In genomic region chr5:217860-218456, GRCh38 we compare ENCODE assay signal across 1 cellular context.
TF ChIP-seq lines count a peak whose summit lies in the region.

Gene CCDC127, minus strand, starts transcription at chr5:218153. Its CDS starts 1,304 bp downstream, at chr5:216849.
Gene SDHA, plus strand, starts transcription at chr5:218320. Its CDS starts 36 bp downstream, at chr5:218356.

TF ChIP-seq in K562, 482 proteins besides CTCF, POLR2A, EP300 and RAD21 (continued from another document and continues in another):
- no peak for TF ChIP-seq ID3 (CRISPR knock-in tag; IDR thresholded peaks at IDR 0.05)
- TF ChIP-seq ID3 (tag; IDR thresholded peaks at IDR 0.05) = no peak
- TF ChIP-seq FOXP1 (CRISPR knock-in tag; IDR thresholded peaks at IDR 0.05) = no peak
- no peak for TF ChIP-seq HEY1 (CRISPR knock-in tag; IDR thresholded peaks at IDR 0.05; ENCODE audit: borderline replicate concordance)
- TF ChIP-seq MLLT1 (IDR thresholded peaks at IDR 0.05) = no peak
- TF ChIP-seq SREBF2 (CRISPR knock-in tag; IDR thresholded peaks at IDR 0.05) = no peak
- TF ChIP-seq OTX1 (CRISPR knock-in tag; IDR thresholded peaks at IDR 0.05) = no peak
- peak; percentile 67; the same call in 1 of the 2 replicates for TF ChIP-seq E2F4 (CRISPR knock-in tag; IDR thresholded peaks at IDR 0.05; ENCODE audit: low read depth)
- no peak for TF ChIP-seq RFX5 (IDR thresholded peaks at IDR 0.05; ENCODE audit: low read depth, low read length)
- peak; percentile 39 for TF ChIP-seq HNRNPLL (IDR thresholded peaks at IDR 0.05; ENCODE audit: low read depth, low read length, poor library complexity, severe bottlenecking)
- no peak for TF ChIP-seq PCBP2 (IDR thresholded peaks at IDR 0.05; ENCODE audit: low read depth, low read length, poor library complexity, severe bottlenecking)
- no peak for TF ChIP-seq CBFB (CRISPR knock-in tag; IDR thresholded peaks at IDR 0.05)
- TF ChIP-seq PATZ1 (CRISPR knock-in tag; IDR thresholded peaks at IDR 0.05; ENCODE audit: borderline replicate concordance) = no peak
- 0 out of 6 replicates have a peak, but pooled peaks of 1 of the 3 experiments have one; percentile 48 for TF ChIP-seq ZBTB11 (CRISPR knock-in tag; IDR thresholded peaks at IDR 0.05)
- TF ChIP-seq U2AF2 (optimal IDR thresholded peaks at IDR 0.05; ENCODE audit: low read depth, low read length) = no peak
- no peak for TF ChIP-seq CHD4 (IDR thresholded peaks at IDR 0.05; ENCODE audit: insufficient read depth, insufficient replicate concordance, low read depth, low read length, poor library complexity, severe bottlenecking)
- no peak for TF ChIP-seq RBM34 (IDR thresholded peaks at IDR 0.05; ENCODE audit: borderline replicate concordance, insufficient read depth, low read length)
- 0 out of 2 replicates have a peak, but pooled peaks have one; percentile 38 for TF ChIP-seq POLR2AphosphoS5 (IDR thresholded peaks at IDR 0.05; ENCODE audit: control insufficient read depth, insufficient read depth, low read depth, low read length)
- TF ChIP-seq TOE1 (IDR thresholded peaks at IDR 0.05; ENCODE audit: borderline replicate concordance) = no peak
- TF ChIP-seq TOE1 (CRISPR knock-in tag; IDR thresholded peaks at IDR 0.05; ENCODE audit: borderline replicate concordance, low read depth) = no peak
- no peak for TF ChIP-seq ATF2 (CRISPR knock-in tag; IDR thresholded peaks at IDR 0.05)
- TF ChIP-seq ZNF444 (CRISPR knock-in tag; IDR thresholded peaks at IDR 0.05) = no peak
- TF ChIP-seq CHD2 (IDR thresholded peaks at IDR 0.05; ENCODE audit: low read depth, low read length) = 0 out of 2 replicates have a peak, but pooled peaks have one; percentile 22
- peak; percentile 51 for TF ChIP-seq TBP (optimal IDR thresholded peaks at IDR 0.05; ENCODE audit: low read depth, low read length)
- TF ChIP-seq SAFB (IDR thresholded peaks at IDR 0.05; ENCODE audit: borderline replicate concordance, low read depth, low read length) = 0 out of 2 replicates have a peak, but pooled peaks have one; percentile 27
- peak; percentile 64; the same call in 1 of the 2 replicates for TF ChIP-seq SP1 (CRISPR knock-in tag; IDR thresholded peaks at IDR 0.05)
- TF ChIP-seq CCAR2 (IDR thresholded peaks at IDR 0.05; ENCODE audit: low read depth, low read length) = no peak
- TF ChIP-seq NR2C2 (CRISPR knock-in tag; IDR thresholded peaks at IDR 0.05) = peak; percentile 79
- peak; percentile 76 for TF ChIP-seq NR2C2 (tag; IDR thresholded peaks at IDR 0.05)
- peak; percentile 85 for TF ChIP-seq KDM2B (CRISPR knock-in tag; IDR thresholded peaks at IDR 0.05)
- TF ChIP-seq COPS2 (conservative IDR thresholded peaks at IDR 0.05) = no peak
- TF ChIP-seq TEAD2 (tag; IDR thresholded peaks at IDR 0.05) = no peak
- no peak for TF ChIP-seq BRF1 (IDR thresholded peaks at IDR 0.05; ENCODE audit: borderline replicate concordance, extremely low read depth, insufficient read length)
- TF ChIP-seq HLTF (IDR thresholded peaks at IDR 0.05) = 0 out of 2 replicates have a peak, but pooled peaks have one; percentile 19
- no peak for TF ChIP-seq MAFF (IDR thresholded peaks at IDR 0.05; ENCODE audit: low read length)
- no peak for TF ChIP-seq XRCC4 (IDR thresholded peaks at IDR 0.05; ENCODE audit: extremely low read depth, insufficient read depth, insufficient read length)
- no peak for TF ChIP-seq FOXJ3 (CRISPR knock-in tag; IDR thresholded peaks at IDR 0.05)
- TF ChIP-seq ZNF75A (CRISPR knock-in tag; IDR thresholded peaks at IDR 0.05) = no peak
- TF ChIP-seq ZBTB12 (CRISPR knock-in tag; IDR thresholded peaks at IDR 0.05) = no peak
- TF ChIP-seq HSF4 (CRISPR knock-in tag; IDR thresholded peaks at IDR 0.05; ENCODE audit: borderline replicate concordance) = no peak
- no peak for TF ChIP-seq KAT7 (CRISPR knock-in tag; IDR thresholded peaks at IDR 0.05; ENCODE audit: borderline replicate concordance)
- no peak for TF ChIP-seq ZNF263 (CRISPR knock-in tag; IDR thresholded peaks at IDR 0.05; ENCODE audit: borderline replicate concordance)
- peak; percentile 99 for TF ChIP-seq ZBTB2 (IDR thresholded peaks at IDR 0.05)
- no peak for TF ChIP-seq ZNF175 (CRISPR knock-in tag; IDR thresholded peaks at IDR 0.05; ENCODE audit: low read depth)
- 0 out of 2 replicates have a peak, but pooled peaks have one; percentile 64 for TF ChIP-seq PHB (CRISPR knock-in tag; IDR thresholded peaks at IDR 0.05)
- TF ChIP-seq TFAP4 (CRISPR knock-in tag; IDR thresholded peaks at IDR 0.05; ENCODE audit: borderline replicate concordance) = peak; percentile 35; the same call in 1 of the 2 replicates
- no peak for TF ChIP-seq ATF4 (CRISPR knock-in tag; IDR thresholded peaks at IDR 0.05)
- TF ChIP-seq ZNF232 (CRISPR knock-in tag; IDR thresholded peaks at IDR 0.05) = no peak
- TF ChIP-seq MBD1 (CRISPR knock-in tag; IDR thresholded peaks at IDR 0.05) = no peak
- TF ChIP-seq CEBPG (CRISPR knock-in tag; IDR thresholded peaks at IDR 0.05) = no peak
- no peak for TF ChIP-seq CEBPG (tag; conservative IDR thresholded peaks at IDR 0.05 in 1 of 2, IDR thresholded peaks at IDR 0.05 in 1 of 2)
